8 cellular contexts compared by ENCODE assay signal in the genomic region with DNA sequence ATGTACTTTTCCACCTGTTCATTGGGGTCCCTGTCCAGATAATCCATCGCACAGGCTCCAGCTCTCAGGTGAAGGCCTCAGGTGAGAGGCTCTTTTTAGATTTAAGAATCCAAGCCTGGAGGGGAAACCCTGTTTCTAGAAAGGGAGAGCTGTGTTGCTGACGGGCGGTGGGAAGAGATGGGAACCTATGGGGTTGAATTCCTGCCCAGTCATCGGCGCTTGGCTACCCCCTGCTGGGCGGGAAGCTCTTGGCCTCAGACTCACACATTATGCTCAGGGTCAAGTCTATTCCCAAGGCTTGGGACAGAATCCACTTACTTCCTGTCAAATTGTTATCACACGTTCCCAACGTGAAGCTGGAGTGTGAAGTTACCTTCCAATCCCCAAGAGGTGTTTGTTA.
A peak's percentile ranks its signal among the peaks of the same experiment; 100 is the strongest.
DNase-seq lines count a peak whose midpoint lies in the region; ATAC-seq, FAIRE-seq and TF ChIP-seq lines count a peak whose summit lies in the region.

No MANE protein-coding gene starts in this region.

- H3K27ac ChIP-seq in C4-2B: no peak overlapping the region
- H3K27ac ChIP-seq in astrocyte (ENCODE audit: low read depth, low read length): no peak overlapping the region
- no peak overlapping the region for H3K27ac ChIP-seq in HepG2 (ENCODE audit: extremely low read length, insufficient read depth, low read length)

- TF ChIP-seq EP300 in HepG2 (IDR thresholded peaks at IDR 0.05; ENCODE audit: low read depth in 2 of 2, low read length in 2 of 2) (no peak), HepG2 (CRISPR knock-in tag; IDR thresholded peaks at IDR 0.05; ENCODE audit: borderline replicate concordance) (no peak)

- CTCF ChIA-PET in HepG2 (lab: Yijun Ruan, JAX; ENCODE audit: low intra/inter-chr PET ratio, low total read pairs): interaction anchor here (1.1 kb wide), 1 partner anchor 786 kb away, joined by 3 read pairs; no protein-coding TSS in a partner anchor

- no peaks in the 10 kb centered on the region for H3K36me3 ChIP-seq in astrocyte (ENCODE audit: insufficient read depth, low read length)
- H3K36me3 ChIP-seq in HepG2 (replicated peaks in 1 of 2; ENCODE audit: control insufficient read depth in 1 of 2, insufficient read depth in 2 of 2, low read length in 2 of 2): no peaks in the 10 kb centered on the region

- no peaks in the 10 kb centered on the region for H4K20me1 ChIP-seq in astrocyte (ENCODE audit: insufficient read depth, low read length)
- no peaks in the 10 kb centered on the region for H4K20me1 ChIP-seq in HepG2 (ENCODE audit: insufficient read depth, low read length)

- peak; percentile 89 for TF ChIP-seq RAD21 in HepG2 (CRISPR knock-in tag; IDR thresholded peaks at IDR 0.05)

- ATAC-seq in HepG2: peak; percentile 99

- H3K9ac ChIP-seq in astrocyte (ENCODE audit: low read length): no peak overlapping the region
- H3K9ac ChIP-seq in HepG2 (ENCODE audit: insufficient read depth, low read depth, low read length): no peak overlapping the region

- no peaks in the 10 kb centered on the region for H3K36me3 Mint-ChIP-seq in astrocyte (ENCODE audit: low read depth, unreplicated experiment)

- H3K27me3 ChIP-seq in astrocyte (ENCODE audit: insufficient read depth, low read length) (no peaks in the 10 kb centered on the region), HepG2 (ENCODE audit: control insufficient read depth in 1 of 2, insufficient read depth in 2 of 2, low read length in 2 of 2) (no peaks in the 10 kb centered on the region)

- H3K4me1 Mint-ChIP-seq in astrocyte (ENCODE audit: low read depth, unreplicated experiment): no peaks in the 10 kb centered on the region

- H2AFZ ChIP-seq in astrocyte (ENCODE audit: low read depth, low read length): no peak overlapping the region
- H2AFZ ChIP-seq in HepG2 (ENCODE audit: low read length): no peak overlapping the region

- no TSS peak for BruUV-seq in HepG2 (replicated peaks; lab: Mats Ljungman, UMichigan)

- in situ Hi-C loops in HepG2 (cut with HindIII; ENCODE audit: extremely low pct_ligation_motif_present, low pct_unique_long_range_greater_than_20kb): loop anchor here (25.0 kb wide), 1 partner anchor 778 kb away; a partner anchor contains a TSS

- H3K9me3 ChIP-seq in astrocyte (ENCODE audit: insufficient read depth, low read depth, low read length) (no peaks in the 10 kb centered on the region), HepG2 (ENCODE audit: low read length) (no peaks in the 10 kb centered on the region)

- WGBS in HepG2 (ENCODE audit: low lambda C conversion rate): 18% methylated on average over 8 of the region's 8 CpGs

- intact Hi-C loops in HepG2 (cut with micrococcal nuclease; ENCODE audit: unreplicated experiment): loop anchor here (1.0 to 10.0 kb wide), 6 partner anchors 232 to 1574 kb away; no protein-coding TSS in a partner anchor

- H3K4me3 Mint-ChIP-seq in astrocyte (ENCODE audit: unreplicated experiment): no peak overlapping the region

- H3K9me3 Mint-ChIP-seq in astrocyte (ENCODE audit: unreplicated experiment): no peaks in the 10 kb centered on the region

- H3K4me3 ChIP-seq in astrocyte (ENCODE audit: insufficient read depth, low read depth, low read length) (no peak overlapping the region), HepG2 (replicated peaks in 1 of 3; ENCODE audit: insufficient read depth in 1 of 3, low read depth in 2 of 3, low read length in 3 of 3) (no peak overlapping the region)

- TF ChIP-seq CTCF in C4-2B (conservative IDR thresholded peaks at IDR 0.05) (peak; percentile 58), LNCAP (IDR thresholded peaks at IDR 0.05) (peak; percentile 47; the same call in 1 of the 2 replicates), astrocyte (IDR thresholded peaks at IDR 0.05; ENCODE audit: insufficient read depth, low read depth, low read length) (peak; percentile 48), HepG2 (CRISPR knock-in tag; IDR thresholded peaks at IDR 0.05) (peak; percentile 85)

- no peaks in the 10 kb centered on the region for H3K79me2 ChIP-seq in astrocyte (ENCODE audit: insufficient read depth, low read length)
- H3K79me2 ChIP-seq in HepG2 (ENCODE audit: insufficient read depth, low read length): no peaks in the 10 kb centered on the region

- H3K4me1 ChIP-seq in astrocyte (ENCODE audit: insufficient read depth, low read length): no peaks in the 10 kb centered on the region
- no peaks in the 10 kb centered on the region for H3K4me1 ChIP-seq in HepG2 (ENCODE audit: insufficient read depth, low read length)

- FAIRE-seq in astrocyte (lab: Jason Lieb, UNC) (no peak), HepG2 (lab: Jason Lieb, UNC) (peak; percentile 26)

- TF ChIP-seq POLR2A in HepG2 (IDR thresholded peaks at IDR 0.05; ENCODE audit: insufficient read depth in 1 of 2, low read depth in 2 of 2, low read length in 2 of 2): no peak

- no peak overlapping the region for H3K4me2 ChIP-seq in astrocyte (ENCODE audit: low read length)
- no peak overlapping the region for H3K4me2 ChIP-seq in HepG2 (ENCODE audit: low read depth, low read length)

- peak; percentile 42 for DNase-seq in astrocyte (ENCODE audit: low read depth)
- DNase-seq in HepG2 (ENCODE audit: low spot score): peak; percentile 35
- DNase-seq in effector CD4-positive, alpha-beta T cell: no peak
- no peak for DNase-seq in NCI-H345 treated with DMSO at 0.1 percent for 48 hours (lab: John Stamatoyannopoulos, UW; ENCODE audit: unreplicated experiment)
- DNase-seq in OCI-M2 (lab: John Stamatoyannopoulos, UW; ENCODE audit: unreplicated experiment): no peak
- DNase-seq in NK-92 (lab: John Stamatoyannopoulos, UW; ENCODE audit: unreplicated experiment): no peak

- no peak overlapping the region for H3K27ac Mint-ChIP-seq in astrocyte (ENCODE audit: unreplicated experiment)

- no peaks in the 10 kb centered on the region for H3K27me3 Mint-ChIP-seq in astrocyte (ENCODE audit: low read depth, unreplicated experiment)

- POLR2A ChIA-PET in HepG2 (lab: Yijun Ruan, JAX): no interaction called here

TF ChIP-seq in HepG2, 621 proteins besides CTCF, POLR2A, EP300 and RAD21 (continues in another document):
- TF ChIP-seq NBN (conservative IDR thresholded peaks at IDR 0.05): no peak
- no peak for TF ChIP-seq YEATS4 (CRISPR knock-in tag; IDR thresholded peaks at IDR 0.05; ENCODE audit: borderline replicate concordance)
- peak; percentile 33 for TF ChIP-seq XRCC5 (optimal IDR thresholded peaks at IDR 0.05; ENCODE audit: low read length)
- TF ChIP-seq RFXAP (CRISPR knock-in tag; IDR thresholded peaks at IDR 0.05; ENCODE audit: borderline replicate concordance): peak; percentile 28; the same call in 1 of the 2 replicates
- TF ChIP-seq NFE2L2 (IDR thresholded peaks at IDR 0.05; ENCODE audit: low read length): peak; percentile 67; the same call in 1 of the 2 replicates
- no peak for TF ChIP-seq SOX6 (IDR thresholded peaks at IDR 0.05)
- 0 out of 2 replicates have a peak, but pooled peaks have one; percentile 14 for TF ChIP-seq SOX6 (CRISPR knock-in tag; IDR thresholded peaks at IDR 0.05)
- TF ChIP-seq ZNF431 (CRISPR knock-in tag; IDR thresholded peaks at IDR 0.05; ENCODE audit: borderline replicate concordance, low read depth): no peak
- TF ChIP-seq STAG1 (CRISPR knock-in tag; IDR thresholded peaks at IDR 0.05): peak; percentile 94
- TF ChIP-seq, protein P1, sequence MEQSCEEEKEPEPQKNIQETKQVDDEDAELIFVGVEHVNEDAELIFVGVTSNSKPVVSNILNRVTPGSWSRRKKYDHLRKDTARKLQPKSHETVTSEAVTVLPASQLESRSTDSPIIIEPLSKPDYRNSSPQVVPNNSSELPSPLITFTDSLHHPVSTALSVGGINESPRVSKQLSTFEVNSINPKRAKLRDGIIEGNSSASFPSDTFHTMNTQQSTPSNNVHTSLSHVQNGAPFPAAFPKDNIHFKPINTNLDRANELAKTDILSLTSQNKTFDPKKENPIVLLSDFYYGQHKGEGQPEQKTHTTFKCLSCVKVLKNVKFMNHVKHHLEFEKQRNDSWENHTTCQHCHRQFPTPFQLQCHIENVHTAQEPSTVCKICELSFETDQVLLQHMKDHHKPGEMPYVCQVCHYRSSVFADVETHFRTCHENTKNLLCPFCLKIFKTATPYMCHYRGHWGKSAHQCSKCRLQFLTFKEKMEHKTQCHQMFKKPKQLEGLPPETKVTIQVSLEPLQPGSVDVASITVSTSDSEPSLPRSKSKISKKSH (CRISPR knock-in tag; IDR thresholded peaks at IDR 0.05; ENCODE audit: borderline replicate concordance): no peak
- TF ChIP-seq ZNF143 (CRISPR knock-in tag; IDR thresholded peaks at IDR 0.05): no peak
- no peak for TF ChIP-seq RELA (CRISPR knock-in tag; IDR thresholded peaks at IDR 0.05)
- no peak for TF ChIP-seq ZNF768 (CRISPR knock-in tag; IDR thresholded peaks at IDR 0.05)
- TF ChIP-seq, protein P2, sequence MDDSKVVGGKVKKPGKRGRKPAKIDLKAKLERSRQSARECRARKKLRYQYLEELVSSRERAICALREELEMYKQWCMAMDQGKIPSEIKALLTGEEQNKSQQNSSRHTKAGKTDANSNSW (CRISPR knock-in tag; IDR thresholded peaks at IDR 0.05; ENCODE audit: borderline replicate concordance): no peak
- TF ChIP-seq FOSL2 (CRISPR knock-in tag; IDR thresholded peaks at IDR 0.05): 0 out of 2 replicates have a peak, but pooled peaks have one; percentile 9
- TF ChIP-seq, protein P3, sequence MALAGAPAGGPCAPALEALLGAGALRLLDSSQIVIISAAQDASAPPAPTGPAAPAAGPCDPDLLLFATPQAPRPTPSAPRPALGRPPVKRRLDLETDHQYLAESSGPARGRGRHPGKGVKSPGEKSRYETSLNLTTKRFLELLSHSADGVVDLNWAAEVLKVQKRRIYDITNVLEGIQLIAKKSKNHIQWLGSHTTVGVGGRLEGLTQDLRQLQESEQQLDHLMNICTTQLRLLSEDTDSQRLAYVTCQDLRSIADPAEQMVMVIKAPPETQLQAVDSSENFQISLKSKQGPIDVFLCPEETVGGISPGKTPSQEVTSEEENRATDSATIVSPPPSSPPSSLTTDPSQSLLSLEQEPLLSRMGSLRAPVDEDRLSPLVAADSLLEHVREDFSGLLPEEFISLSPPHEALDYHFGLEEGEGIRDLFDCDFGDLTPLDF (CRISPR knock-in tag; IDR thresholded peaks at IDR 0.05): 0 out of 2 replicates have a peak, but pooled peaks have one; percentile 39
- TF ChIP-seq PTBP1 (IDR thresholded peaks at IDR 0.05; ENCODE audit: low read depth, low read length, poor library complexity, severe bottlenecking): no peak
- TF ChIP-seq ZNF781 (CRISPR knock-in tag; IDR thresholded peaks at IDR 0.05; ENCODE audit: borderline replicate concordance, not compliant biosample characterization): no peak
- TF ChIP-seq NFE2 (CRISPR knock-in tag; IDR thresholded peaks at IDR 0.05): peak; percentile 58; the same call in 1 of the 2 replicates

Comparison
In these comparisons a context has a peak if more than half of its experiments do, and no peak if none do; other contexts are left out.
1. DNase-seq: peak in astrocyte (single experiment) and HepG2 (single experiment); none in effector CD4-positive, alpha-beta T cell (single experiment), NCI-H345 treated with DMSO at 0.1 percent for 48 hours (single experiment), OCI-M2 (single experiment) and NK-92 (single experiment).
2. Peak in every context shown above with its lines, with median percentiles within 50 percentile points of each other: CTCF ChIP-seq.